18 cellular contexts compared by ENCODE assay signal in genomic region chr3:53900666-53901331, GRCh38. TPM values are rescaled to one million over a fixed set of nuclear protein-coding genes. Genes with fewer than 3 reads are reported as not detected.
DNase-seq lines count a peak whose midpoint lies in the region; ATAC-seq, FAIRE-seq and TF ChIP-seq lines count a peak whose summit lies in the region.
"Had no signal": no experiment of that assay in that cellular context is flagged by ENCODE, and none has a peak within 500 bp of the region (broad histone marks: within the 10 kb centered on the region; RNA-seq: fewer than 3 reads in every experiment).

No MANE protein-coding gene starts in this region.

- H3K9me3 ChIP-seq in heart left ventricle (peaks cover 0 to 3% (median 0%) of the 10 kb centered on the region in 12 donors), hepatocyte (ENCODE audit: low read depth) (no peaks in the 10 kb centered on the region), small intestine (ENCODE audit: control insufficient read depth, low read depth) (no peaks in the 10 kb centered on the region)
- H3K9me3 ChIP-seq: A549, Caco-2 had no signal

- no peak overlapping the region for H3K27ac ChIP-seq in heart left ventricle
- H3K27ac ChIP-seq in hepatocyte: no peak overlapping the region
- H3K27ac ChIP-seq in small intestine (ENCODE audit: low read depth in 1 of 2, low read length in 1 of 2): no peak overlapping the region
- H3K27ac ChIP-seq: 22Rv1, A549, C4-2B had no signal

- no peak overlapping the region for H2AFZ ChIP-seq in hepatocyte

- H3K27me3 ChIP-seq in heart left ventricle (peaks cover 0 to 43% (median 5%) of the 10 kb centered on the region in 9 donors), hepatocyte (no peaks in the 10 kb centered on the region), small intestine (ENCODE audit: control insufficient read depth in 2 of 2, insufficient read depth in 2 of 2, low read length in 2 of 2) (peaks cover 0 to 3% of the 10 kb centered on the region in 2 donors)

- FAIRE-seq in small intestine (lab: Jason Lieb, UNC): no peak
- FAIRE-seq: A549 had no signal

- DNase-seq in Right ventricle myocardium superior (no peak), heart left ventricle (no peak), hepatocyte (ENCODE audit: low spot score) (no peak), small intestine (peak; percentile 53), NCI-H526 (lab: John Stamatoyannopoulos, UW) (no peak)
- DNase-seq in activated CD4-positive, alpha-beta T cell treated with anti-CD3 and anti-CD28 coated beads for 48 hours: no peak
- DNase-seq: AML-193; Caco-2; CD4-positive, alpha-beta T cell; DMS79; GDM1; GOT3; H7 had no signal

- peak overlapping the region; percentile 2 for H3K4me2 ChIP-seq in hepatocyte
- H3K4me2 ChIP-seq: A549 had no signal

- H3K4me1 ChIP-seq in heart left ventricle: peaks cover 0 to 7% (median 0%) of the 10 kb centered on the region in 12 donors
- no peaks in the 10 kb centered on the region for H3K4me1 ChIP-seq in hepatocyte (ENCODE audit: insufficient read depth)
- H3K4me1 ChIP-seq in small intestine (ENCODE audit: control insufficient read depth in 2 of 2, insufficient read depth in 1 of 2, low read depth in 1 of 2, low read length in 1 of 2): no peaks in the 10 kb centered on the region
- H3K4me1 ChIP-seq: A549, Caco-2 had no signal

- H3K79me2 ChIP-seq in hepatocyte: no peaks in the 10 kb centered on the region

- H3K36me3 ChIP-seq in heart left ventricle (no peaks in the 10 kb centered on the region), hepatocyte (replicated peaks; ENCODE audit: insufficient read depth, low read depth) (no peaks in the 10 kb centered on the region), small intestine (ENCODE audit: control insufficient read depth in 2 of 2, insufficient read depth in 2 of 2, low read length in 2 of 2) (no peaks in the 10 kb centered on the region)

- no peaks in the 10 kb centered on the region for H4K20me1 ChIP-seq in hepatocyte (ENCODE audit: insufficient read depth, poor library complexity, severe bottlenecking)

- no peak for TF ChIP-seq CTCF in heart left ventricle (IDR thresholded peaks at IDR 0.05)
- no peak for TF ChIP-seq CTCF in hepatocyte (IDR thresholded peaks at IDR 0.05; ENCODE audit: poor library complexity)

- 75 to 86% (median 80%) methylated on average over 2 of the region's 2 CpGs for WGBS in heart left ventricle, 4 donors
- WGBS in hepatocyte (ENCODE audit: low lambda C conversion rate, missing lambda C conversion rate): 67% methylated on average over 2 of the region's 2 CpGs
- 13 to 59% (median 47%) methylated on average over 2 of the region's 2 CpGs for WGBS in small intestine, 3 donors

- H3K9me2 ChIP-seq in hepatocyte (replicated peaks; ENCODE audit: insufficient read depth): no peaks in the 10 kb centered on the region

- intact Hi-C loops in Right ventricle myocardium superior (cut with DNase I): loop anchor here (10.0 kb wide), 1 partner anchor 546 kb away; no protein-coding TSS in a partner anchor
- intact Hi-C loops in heart left ventricle (cut with DNase I): no loop called here

- no peak for TF ChIP-seq POLR2A in heart left ventricle (IDR thresholded peaks at IDR 0.05)

- H3K4me3 ChIP-seq in heart left ventricle: no peak overlapping the region
- H3K4me3 ChIP-seq in hepatocyte: no peak overlapping the region
- H3K4me3 ChIP-seq in small intestine (ENCODE audit: low read depth in 1 of 2, low read length in 2 of 2): no peak overlapping the region
- H3K4me3 ChIP-seq: A549 had no signal

- ATAC-seq in Right ventricle myocardium superior (ENCODE audit: poor library complexity) (peak; percentile 64), heart left ventricle (no peak), HG03460 (IDR thresholded peaks at IDR 0.05; ENCODE audit: unreplicated experiment) (no peak)
- ATAC-seq: A549, HCT116 had no signal

RNA-seq across cellular contexts. Expression of gene SELENOK, which starts 9.1 kb away (rescaled TPM):
- total RNA-seq in Right ventricle myocardium superior (97.4 TPM), heart left ventricle (100 to 1,000 TPM in 4 of 9 donors, 10 to 100 TPM in 5; 65.7 to 173 (median 81.5) TPM), hepatocyte (59.7 and 62.2 TPM in 2 replicates)
- polyA plus RNA-seq in heart left ventricle (100 to 1,000 TPM; 194 to 242 TPM), hepatocyte (155 and 163 TPM in 2 replicates), small intestine (100 to 1,000 TPM in 1 of 3 donors, 10 to 100 TPM in 2; 62.3 to 115 (median 79.4) TPM)

RNA-seq across cellular contexts. Expression of gene ACTR8, which starts 18.8 kb away (rescaled TPM):
- total RNA-seq in Right ventricle myocardium superior (27.9 TPM), heart left ventricle (10 to 100 TPM; 19.3 to 48.2 (median 32.4) TPM), hepatocyte (27.2 and 29.1 TPM in 2 replicates)
- polyA plus RNA-seq in heart left ventricle (10 to 100 TPM; 12.0 to 19.5 TPM), hepatocyte (17.2 and 19.6 TPM in 2 replicates), small intestine (1 to 10 TPM; 6.2 to 9.4 (median 6.9) TPM)

RNA-seq across cellular contexts. Expression of gene IL17RB, which starts 54.4 kb away (rescaled TPM):
- total RNA-seq in Right ventricle myocardium superior: 1.9 TPM
- total RNA-seq in heart left ventricle: 1 to 10 TPM in 2 of 9 donors, under 1 TPM in 6, not detected in 1; 0.09 to 1.5 (median 0.61) TPM
- polyA plus RNA-seq in heart left ventricle: under 1 TPM; 0.17 to 0.80 TPM
- 17.4 and 19.5 TPM in 2 replicates for total RNA-seq in hepatocyte
- 12.8 and 14.1 TPM in 2 replicates for polyA plus RNA-seq in hepatocyte
- polyA plus RNA-seq in small intestine: 10 to 100 TPM in 1 of 3 donors, 1 to 10 TPM in 2; 2.4 to 10.5 (median 9.2) TPM

RNA-seq across cellular contexts. Expression of gene CHDH, which starts 54.6 kb away (rescaled TPM):
- total RNA-seq in Right ventricle myocardium superior: 9.3 TPM
- total RNA-seq in heart left ventricle: 10 to 100 TPM in 2 of 9 donors, 1 to 10 TPM in 6, under 1 TPM in 1; 0.99 to 13.2 (median 5.8) TPM
- 1 to 10 TPM in 1 of 2 donors, under 1 TPM in 1; 0.69 to 1.6 TPM for polyA plus RNA-seq in heart left ventricle
- 30.1 and 62.6 TPM in 2 replicates for total RNA-seq in hepatocyte
- 29.1 and 31.1 TPM in 2 replicates for polyA plus RNA-seq in hepatocyte
- polyA plus RNA-seq in small intestine: 1 to 10 TPM; 2.2 to 8.5 (median 7.4) TPM
